Comparison of ENCODE assay signal across 36 cellular contexts in genomic region chr3:51198476-51198875, GRCh38.
"Had no signal": no experiment of that assay in that cellular context is flagged by ENCODE, and none has a peak within 500 bp of the region (broad histone marks: within the 10 kb centered on the region; RNA-seq: fewer than 3 reads in every experiment).

No MANE protein-coding gene starts in this region.

- DNase-seq: activated CD4-positive, alpha-beta T cell treated with anti-CD3 and anti-CD28 coated beads, Interleukin-2, amount 50 U/mL, for 1 hour; activated CD8-positive, alpha-beta T cell treated with anti-CD3 and anti-CD28 coated beads for 36 hours; activated naive CD8-positive, alpha-beta T cell treated with anti-CD3 and anti-CD28 coated beads, Interleukin-2, amount 50 U/mL, for 24 hours; activated T-cell treated with anti-CD3 and anti-CD28 coated beads, Interleukin-2, amount 50 U/mL, for 48 hours; amygdala; body of pancreas; cerebellar nuclear complex; colonic mucosa; effector CD8-positive, alpha-beta T cell; gastrocnemius medialis; glutamatergic neuron; islet precursor cell; left ventricle myocardium inferior; mucosa of descending colon; ovary; retina; small intestine; stimulated activated CD4-positive, alpha-beta T cell treated with anti-CD3 and anti-CD28 coated beads, Interleukin-4, amount 100 ng/mL, for 4 hours; stimulated activated CD8-positive, alpha-beta memory T cell treated with anti-CD3 and anti-CD28 coated beads, Interleukin-4, amount 100 ng/mL, for 48 hours; stimulated activated naive CD8-positive, alpha-beta T cell treated with anti-CD3 and anti-CD28 coated beads, Interleukin-15, amount 100 ng/mL, for 72 hours; substantia nigra; T1000 had no signal

- H3K27me3 ChIP-seq: body of pancreas, colonic mucosa, gastrocnemius medialis, hepatocyte, ovary, vagina had no signal

- H3K79me2 ChIP-seq: hepatocyte had no signal

- ATAC-seq: activated CD8-positive, alpha-beta T cell treated with anti-CD3 and anti-CD28 coated beads for 36 hours; activated naive CD8-positive, alpha-beta T cell treated with anti-CD3 and anti-CD28 coated beads, Interleukin-2, amount 50 U/mL, for 24 hours; body of pancreas; gastrocnemius medialis; mucosa of descending colon; natural killer cell treated with Interleukin-12 subunit alpha and Interleukin-12 subunit beta and Interleukin-15 and Interleukin-18, amount 100 ng/mL, for 72 hours; sciatic nerve; stimulated activated memory B cell treated with anti-CD40 and anti-IgM and Interleukin-4, amounts not matched to agents 10 μg/mL and 1 μg/mL and 100 μg/mL, for 72 hours; stimulated activated naive CD8-positive, alpha-beta T cell treated with anti-CD3 and anti-CD28 coated beads, Interleukin-15, amount 100 ng/mL, for 72 hours; WTC11 had no signal

- H3K4me1 ChIP-seq: body of pancreas, colonic mucosa, gastrocnemius medialis, left ventricle myocardium inferior, prostate gland, vagina had no signal

- H3K4me2 ChIP-seq: hepatocyte had no signal

- H3K4me1 Mint-ChIP-seq: stimulated activated memory B cell treated with anti-CD40 and anti-IgM and Interleukin-4, amounts not matched to agents 10 μg/mL and 1 μg/mL and 100 μg/mL, for 72 hours; WTC11 had no signal

- FAIRE-seq: endometrium, small intestine had no signal

- H3K27ac ChIP-seq: body of pancreas, colonic mucosa, epithelial cell of prostate, gastrocnemius medialis, hepatocyte, left ventricle myocardium inferior, ovary, prostate gland, vagina had no signal

- H3K4me3 ChIP-seq: body of pancreas, colonic mucosa, gastrocnemius medialis, hepatocyte, left ventricle myocardium inferior, lung, mucosa of descending colon, ovary, prostate gland, vagina had no signal

- H3K27ac Mint-ChIP-seq: activated CD8-positive, alpha-beta T cell treated with anti-CD3 and anti-CD28 coated beads for 36 hours; activated naive CD4-positive, alpha-beta T cell treated with anti-CD3 and anti-CD28 coated beads, Interleukin-2, amount 50 U/mL, for 24 hours; activated naive CD8-positive, alpha-beta T cell treated with anti-CD3 and anti-CD28 coated beads, Interleukin-2, amount 50 U/mL, for 24 hours; activated T-helper 2 cell treated with anti-CD3 and anti-CD28 coated beads, Interferon-gamma antibody, Interleukin-2, Interleukin-4, amounts not matched to agents 10 μg/mL and 5 μg/mL and 100 μg/mL, durations not matched to agents 14 hours and 24 hours and 36 hours; natural killer cell treated with Interleukin-12 subunit alpha and Interleukin-12 subunit beta and Interleukin-15 and Interleukin-18, amount 100 ng/mL, for 72 hours; stimulated activated memory B cell treated with anti-CD40 and anti-IgM and Interleukin-4, amounts not matched to agents 10 μg/mL and 1 μg/mL and 100 μg/mL, for 72 hours; T-helper 1 cell treated with Interleukin-12 subunit alpha and Interleukin-12 subunit beta and Interleukin-4 antibody, amounts not matched to agents 30 μg/mL and 1 μg/mL, for 36 hours; type B pancreatic cell; WTC11 had no signal

- H3K9me3 Mint-ChIP-seq: activated naive CD4-positive, alpha-beta T cell treated with anti-CD3 and anti-CD28 coated beads, Interleukin-2, amount 50 U/mL, for 24 hours; type B pancreatic cell had no signal

- H3K9me3 ChIP-seq: body of pancreas, colonic mucosa, gastrocnemius medialis, mucosa of descending colon, prostate gland, vagina had no signal

- H3K36me3 ChIP-seq: colonic mucosa, gastrocnemius medialis, left ventricle myocardium inferior, ovary, prostate gland, vagina had no signal

- H3K36me3 Mint-ChIP-seq: type B pancreatic cell had no signal

- H2AFZ ChIP-seq: hepatocyte had no signal

- H3K4me3 Mint-ChIP-seq: activated CD8-positive, alpha-beta T cell treated with anti-CD3 and anti-CD28 coated beads for 36 hours; activated naive CD4-positive, alpha-beta T cell treated with anti-CD3 and anti-CD28 coated beads, Interleukin-2, amount 50 U/mL, for 24 hours; activated naive CD8-positive, alpha-beta T cell treated with anti-CD3 and anti-CD28 coated beads, Interleukin-2, amount 50 U/mL, for 24 hours; natural killer cell treated with Interleukin-12 subunit alpha and Interleukin-12 subunit beta and Interleukin-15 and Interleukin-18, amount 100 ng/mL, for 72 hours; stimulated activated memory B cell treated with anti-CD40 and anti-IgM and Interleukin-4, amounts not matched to agents 10 μg/mL and 1 μg/mL and 100 μg/mL, for 72 hours; stimulated activated naive CD8-positive, alpha-beta T cell treated with anti-CD3 and anti-CD28 coated beads, Interleukin-15, amount 100 ng/mL, for 72 hours; T-helper 1 cell treated with Interleukin-12 subunit alpha and Interleukin-12 subunit beta and Interleukin-4 antibody, amounts not matched to agents 30 μg/mL and 1 μg/mL, for 36 hours; type B pancreatic cell; WTC11 had no signal

- H3K27me3 Mint-ChIP-seq: activated CD8-positive, alpha-beta T cell treated with anti-CD3 and anti-CD28 coated beads for 36 hours; activated naive CD4-positive, alpha-beta T cell treated with anti-CD3 and anti-CD28 coated beads, Interleukin-2, amount 50 U/mL, for 24 hours; activated naive CD8-positive, alpha-beta T cell treated with anti-CD3 and anti-CD28 coated beads, Interleukin-2, amount 50 U/mL, for 24 hours; stimulated activated naive CD8-positive, alpha-beta T cell treated with anti-CD3 and anti-CD28 coated beads, Interleukin-15, amount 100 ng/mL, for 72 hours; type B pancreatic cell had no signal
